ENCODE assay signal across 8 cellular contexts in genomic region chr17:73165616-73166404, GRCh38. TPM values are rescaled to one million over a fixed set of nuclear protein-coding genes. Genes with fewer than 3 reads are reported as not detected.
DNase-seq lines count a peak whose midpoint lies in the region; ATAC-seq and TF ChIP-seq lines count a peak whose summit lies in the region.

No MANE protein-coding gene starts in this region.

- no peak for TF ChIP-seq POLR2A in NB4 (IDR thresholded peaks at IDR 0.05; ENCODE audit: extremely low read depth, insufficient read length)

- ATAC-seq in DND-41 (ENCODE audit: insufficient read depth, low read depth) (peak; percentile 51), GM21576 (IDR thresholded peaks at IDR 0.05; ENCODE audit: unreplicated experiment) (no peak)

- no peaks in the 10 kb centered on the region for H4K20me1 ChIP-seq in DND-41 (ENCODE audit: insufficient read depth, low read length)

- no peak overlapping the region for H3K27ac ChIP-seq in DND-41 (ENCODE audit: low read length)
- no peak overlapping the region for H3K27ac ChIP-seq in neutrophil

- H3K4me1 ChIP-seq in DND-41 (ENCODE audit: insufficient read depth, low read length) (peaks cover 12% of the 10 kb centered on the region), neutrophil (ENCODE audit: control insufficient read depth in 1 of 2, insufficient read depth in 1 of 2, low read depth in 1 of 2, low read length in 1 of 2) (peaks cover 32% of the 10 kb centered on the region in 2 experiments)

- no peak overlapping the region for H2AFZ ChIP-seq in DND-41 (ENCODE audit: low read depth, low read length)

- no peaks in the 10 kb centered on the region for H3K36me3 ChIP-seq in DND-41 (ENCODE audit: insufficient read depth, low read length)
- H3K36me3 ChIP-seq in neutrophil, result no peaks in the 10 kb centered on the region

- peaks cover 28% of the 10 kb centered on the region for H3K27me3 ChIP-seq in DND-41 (ENCODE audit: insufficient read depth, low read length, poor library complexity)
- peaks cover 96% of the 10 kb centered on the region for H3K27me3 ChIP-seq in neutrophil

- no peak for TF ChIP-seq CTCF in DND-41 (IDR thresholded peaks at IDR 0.05; ENCODE audit: borderline replicate concordance, extremely low read depth, low read length, poor library complexity, severe bottlenecking)
- no peak for TF ChIP-seq CTCF in NB4 (IDR thresholded peaks at IDR 0.05; ENCODE audit: low read depth, low read length)
- TF ChIP-seq CTCF in epithelial cell of proximal tubule (conservative IDR thresholded peaks at IDR 0.05; ENCODE audit: low read depth, low read length), result no peak
- no peak for TF ChIP-seq CTCF in neutrophil (IDR thresholded peaks at IDR 0.05)

- H3K9me3 ChIP-seq in DND-41 (ENCODE audit: insufficient read depth, low read length, severe bottlenecking) (no peaks in the 10 kb centered on the region), neutrophil (no peaks in the 10 kb centered on the region)

- H3K4me2 ChIP-seq in DND-41 (ENCODE audit: insufficient read depth, low read length), result peak overlapping the region; percentile 58

- H3K79me2 ChIP-seq in DND-41 (ENCODE audit: insufficient read depth, low read length), result no peaks in the 10 kb centered on the region

- no peak overlapping the region for H3K9ac ChIP-seq in DND-41 (ENCODE audit: low read depth, low read length)

- peak overlapping the region in 1 of 2 experiments; percentile 42; a peak in 2 of 4 replicates for H3K4me3 ChIP-seq in DND-41 (ENCODE audit: low read depth in 1 of 2, low read length in 2 of 2)
- H3K4me3 ChIP-seq in NB4 (ENCODE audit: low read depth, low read length), result peak overlapping the region; percentile 38
- H3K4me3 ChIP-seq in epithelial cell of proximal tubule (ENCODE audit: low read depth, low read length), result peak overlapping the region; percentile 50
- peak overlapping the region; percentile 49 to 59 for H3K4me3 ChIP-seq in neutrophil (ENCODE audit: low read depth in 1 of 2, low read length in 1 of 2)

- DNase-seq in DND-41 (no peak), NB4 (ENCODE audit: low read depth) (peak; percentile 24), epithelial cell of proximal tubule (ENCODE audit: low read depth) (no peak), glomerular visceral epithelial cell (ENCODE audit: extremely low spot score) (no peak), H4 (ENCODE audit: low spot score) (no peak), superior temporal gyrus (ENCODE audit: extremely low spot score) (no peak)

RNA-seq across cellular contexts. Expression of gene SSTR2, which starts 1.0 kb away (rescaled TPM):
- under 0.01 TPM in 1 of 2 replicates, not detected in the other for total RNA-seq in epithelial cell of proximal tubule
- total RNA-seq in H4 (2014; rRNA removed; shearing (Covaris generic)), result 0.06 and 0.55 TPM in 2 replicates

RNA-seq across cellular contexts. Expression of gene COG1, which starts 27.0 kb away (rescaled TPM):
- total RNA-seq in epithelial cell of proximal tubule, result 11.6 and 19.6 TPM in 2 replicates
- total RNA-seq in H4 (2014; rRNA removed; shearing (Covaris generic)), result 18.6 and 18.8 TPM in 2 replicates
